In genomic region chr14:99915305-99916090, GRCh38 we compare ENCODE assay signal across 35 cellular contexts.
"Had no signal": no experiment of that assay in that cellular context is flagged by ENCODE, and none has a peak within 500 bp of the region (broad histone marks: within the 10 kb centered on the region; RNA-seq: fewer than 3 reads in every experiment).

No MANE protein-coding gene starts in this region.

- H3K4me1 Mint-ChIP-seq: activated CD4-positive, alpha-beta T cell treated with anti-CD3 and anti-CD28 coated beads for 36 hours; activated CD4-positive, alpha-beta T cell treated with anti-CD3 and anti-CD28 coated beads, Interleukin-2, amount 10 ng/mL, durations not matched to agents 24 days and 14 days; activated CD8-positive, alpha-beta memory T cell treated with anti-CD3 and anti-CD28 coated beads, Interleukin-2, amount 10 ng/mL, durations not matched to agents 7 days and 5 days; activated naive CD4-positive, alpha-beta T cell treated with anti-CD3 and anti-CD28 coated beads, Interleukin-2, amount 50 U/mL, for 24 hours; activated naive CD8-positive, alpha-beta T cell treated with anti-CD3 and anti-CD28 coated beads for 36 hours; activated naive CD8-positive, alpha-beta T cell treated with anti-CD3 and anti-CD28 coated beads, Interleukin-2, amount 50 U/mL, for 24 hours; brain had no signal

- H3K27me3 ChIP-seq: adrenal gland, ascending aorta, breast epithelium, cardiac muscle cell, colonic mucosa, gastroesophageal sphincter had no signal

- H3K27me3 Mint-ChIP-seq: brain had no signal

- DNase-seq: activated CD4-positive, alpha-beta memory T cell treated with anti-CD3 and anti-CD28 coated beads for 36 hours; activated CD4-positive, alpha-beta T cell treated with anti-CD3 and anti-CD28 coated beads for 36 hours; activated CD4-positive, alpha-beta T cell treated with anti-CD3 and anti-CD28 coated beads, Interleukin-2, amount 10 ng/mL, durations not matched to agents 24 days and 14 days; activated CD4-positive, CD25-positive, alpha-beta regulatory T cell; activated CD4-positive, CD25-positive, alpha-beta regulatory T cell treated with anti-CD3 and anti-CD28 coated beads, Interleukin-2, amount 50 U/mL, for 72 hours; activated CD8-positive, alpha-beta memory T cell treated with anti-CD3 and anti-CD28 coated beads, Interleukin-2, amount 10 ng/mL, durations not matched to agents 7 days and 5 days; activated CD8-positive, alpha-beta memory T cell treated with anti-CD3 and anti-CD28 coated beads, Interleukin-2, amount 50 U/mL, for 4 hours; activated CD8-positive, alpha-beta T cell treated with anti-CD3 and anti-CD28 coated beads, Interleukin-2, amount 10 ng/mL, durations not matched to agents 7 days and 5 days; activated effector memory CD4-positive, alpha-beta T cell treated with anti-CD3 and anti-CD28 coated beads, Interleukin-2, amount 50 U/mL, for 16 hours; activated naive CD4-positive, alpha-beta T cell treated with anti-CD3 and anti-CD28 coated beads for 36 hours; activated naive CD8-positive, alpha-beta T cell treated with anti-CD3 and anti-CD28 coated beads for 36 hours; activated naive CD8-positive, alpha-beta T cell treated with anti-CD3 and anti-CD28 coated beads, Interleukin-2, amount 50 U/mL, for 24 hours; activated T-cell treated with anti-CD3 and anti-CD28 coated beads, Interleukin-2, amount 50 U/mL, for 1 hour; activated T-cell treated with anti-CD3 and anti-CD28 coated beads, Interleukin-2, amount 50 U/mL, for 48 hours; adrenal gland; central memory CD4-positive, alpha-beta T cell; cerebellar nuclear complex; colonic mucosa; effector CD8-positive, alpha-beta T cell; foreskin melanocyte; T-helper 1 cell; T-helper 17 cell; T1000 had no signal

- H3K4me3 Mint-ChIP-seq: activated CD4-positive, alpha-beta memory T cell treated with anti-CD3 and anti-CD28 coated beads for 36 hours; activated CD4-positive, alpha-beta T cell treated with anti-CD3 and anti-CD28 coated beads for 36 hours; activated CD4-positive, alpha-beta T cell treated with anti-CD3 and anti-CD28 coated beads, Interleukin-2, amount 10 ng/mL, durations not matched to agents 24 days and 14 days; activated CD8-positive, alpha-beta memory T cell treated with anti-CD3 and anti-CD28 coated beads, Interleukin-2, amount 10 ng/mL, durations not matched to agents 7 days and 5 days; activated CD8-positive, alpha-beta T cell treated with anti-CD3 and anti-CD28 coated beads, Interleukin-2, amount 10 ng/mL, durations not matched to agents 7 days and 5 days; activated naive CD4-positive, alpha-beta T cell treated with anti-CD3 and anti-CD28 coated beads for 36 hours; activated naive CD4-positive, alpha-beta T cell treated with anti-CD3 and anti-CD28 coated beads, Interleukin-2, amount 50 U/mL, for 24 hours; activated naive CD8-positive, alpha-beta T cell treated with anti-CD3 and anti-CD28 coated beads for 36 hours; activated naive CD8-positive, alpha-beta T cell treated with anti-CD3 and anti-CD28 coated beads, Interleukin-2, amount 50 U/mL, for 24 hours; activated T-helper 1 cell treated with anti-CD3 and anti-CD28 coated beads, Interleukin-12 subunit alpha, Interleukin-12 subunit beta, Interleukin-2, Interleukin-4 antibody, amounts not matched to agents 30 ng/mL and 10 ng/mL and 1 ng/mL, durations not matched to agents 14 hours and 24 hours and 36 hours; brain; T-helper 17 cell; T-helper 2 cell treated with Interferon-gamma antibody and Interleukin-4, amounts not matched to agents 5 μg/mL and 100 μg/mL, for 36 hours had no signal

- H3K4me3 ChIP-seq: adrenal gland, ascending aorta, breast epithelium, cardiac muscle cell, colonic mucosa, gastroesophageal sphincter had no signal

- H3K36me3 ChIP-seq: breast epithelium, colonic mucosa had no signal

- H3K36me3 Mint-ChIP-seq: activated CD4-positive, alpha-beta memory T cell treated with anti-CD3 and anti-CD28 coated beads for 36 hours; activated CD8-positive, alpha-beta memory T cell treated with anti-CD3 and anti-CD28 coated beads, Interleukin-2, amount 10 ng/mL, durations not matched to agents 7 days and 5 days; activated naive CD4-positive, alpha-beta T cell treated with anti-CD3 and anti-CD28 coated beads, Interleukin-2, amount 50 U/mL, for 24 hours; activated naive CD8-positive, alpha-beta T cell treated with anti-CD3 and anti-CD28 coated beads for 36 hours had no signal

- H3K27ac ChIP-seq: adrenal gland, ascending aorta, breast epithelium, cardiac muscle cell, colonic mucosa, epithelial cell of prostate, gastroesophageal sphincter had no signal

- H3K4me1 ChIP-seq: adrenal gland, ascending aorta, breast epithelium, colonic mucosa, gastroesophageal sphincter had no signal

- H3K27ac Mint-ChIP-seq: activated CD4-positive, alpha-beta memory T cell treated with anti-CD3 and anti-CD28 coated beads for 36 hours; activated CD4-positive, alpha-beta T cell treated with anti-CD3 and anti-CD28 coated beads for 36 hours; activated CD4-positive, alpha-beta T cell treated with anti-CD3 and anti-CD28 coated beads, Interleukin-2, amount 10 ng/mL, durations not matched to agents 24 days and 14 days; activated CD8-positive, alpha-beta memory T cell treated with anti-CD3 and anti-CD28 coated beads, Interleukin-2, amount 10 ng/mL, durations not matched to agents 7 days and 5 days; activated CD8-positive, alpha-beta T cell treated with anti-CD3 and anti-CD28 coated beads, Interleukin-2, amount 10 ng/mL, durations not matched to agents 7 days and 5 days; activated naive CD4-positive, alpha-beta T cell treated with anti-CD3 and anti-CD28 coated beads for 36 hours; activated naive CD4-positive, alpha-beta T cell treated with anti-CD3 and anti-CD28 coated beads, Interleukin-2, amount 50 U/mL, for 24 hours; activated naive CD8-positive, alpha-beta T cell treated with anti-CD3 and anti-CD28 coated beads for 36 hours; activated naive CD8-positive, alpha-beta T cell treated with anti-CD3 and anti-CD28 coated beads, Interleukin-2, amount 50 U/mL, for 24 hours; activated T-helper 1 cell treated with anti-CD3 and anti-CD28 coated beads, Interleukin-12 subunit alpha, Interleukin-12 subunit beta, Interleukin-2, Interleukin-4 antibody, amounts not matched to agents 30 ng/mL and 10 ng/mL and 1 ng/mL, durations not matched to agents 14 hours and 24 hours and 36 hours; activated T-helper 2 cell treated with anti-CD3 and anti-CD28 coated beads, Interferon-gamma antibody, Interleukin-2, Interleukin-4, amounts not matched to agents 10 μg/mL and 5 μg/mL and 100 μg/mL, durations not matched to agents 14 hours and 24 hours and 36 hours; brain; T-helper 17 cell; T-helper 2 cell treated with Interferon-gamma antibody and Interleukin-4, amounts not matched to agents 5 μg/mL and 100 μg/mL, for 36 hours had no signal

- FAIRE-seq: endometrium, endothelial cell of umbilical vein had no signal

- ATAC-seq: activated CD4-positive, alpha-beta T cell treated with anti-CD3 and anti-CD28 coated beads for 36 hours; activated CD8-positive, alpha-beta memory T cell treated with anti-CD3 and anti-CD28 coated beads, Interleukin-2, amount 10 ng/mL, durations not matched to agents 7 days and 5 days; activated CD8-positive, alpha-beta T cell treated with anti-CD3 and anti-CD28 coated beads, Interleukin-2, amount 10 ng/mL, durations not matched to agents 7 days and 5 days; activated naive CD8-positive, alpha-beta T cell treated with anti-CD3 and anti-CD28 coated beads, Interleukin-2, amount 50 U/mL, for 24 hours; gastroesophageal sphincter; T-helper 17 cell had no signal

- H3K9me3 Mint-ChIP-seq: activated CD4-positive, alpha-beta memory T cell treated with anti-CD3 and anti-CD28 coated beads for 36 hours; activated CD4-positive, alpha-beta T cell treated with anti-CD3 and anti-CD28 coated beads, Interleukin-2, amount 10 ng/mL, durations not matched to agents 24 days and 14 days; activated naive CD4-positive, alpha-beta T cell treated with anti-CD3 and anti-CD28 coated beads for 36 hours; activated naive CD4-positive, alpha-beta T cell treated with anti-CD3 and anti-CD28 coated beads, Interleukin-2, amount 50 U/mL, for 24 hours; activated naive CD8-positive, alpha-beta T cell treated with anti-CD3 and anti-CD28 coated beads for 36 hours; activated naive CD8-positive, alpha-beta T cell treated with anti-CD3 and anti-CD28 coated beads, Interleukin-2, amount 50 U/mL, for 24 hours; activated T-helper 1 cell treated with anti-CD3 and anti-CD28 coated beads, Interleukin-12 subunit alpha, Interleukin-12 subunit beta, Interleukin-2, Interleukin-4 antibody, amounts not matched to agents 30 ng/mL and 10 ng/mL and 1 ng/mL, durations not matched to agents 14 hours and 24 hours and 36 hours; activated T-helper 2 cell treated with anti-CD3 and anti-CD28 coated beads, Interferon-gamma antibody, Interleukin-2, Interleukin-4, amounts not matched to agents 10 μg/mL and 5 μg/mL and 100 μg/mL, durations not matched to agents 14 hours and 24 hours and 36 hours; brain; T-helper 2 cell treated with Interferon-gamma antibody and Interleukin-4, amounts not matched to agents 5 μg/mL and 100 μg/mL, for 36 hours had no signal

- H3K9me3 ChIP-seq: adrenal gland, ascending aorta, breast epithelium, colonic mucosa, gastroesophageal sphincter had no signal
